8 cellular contexts compared by ENCODE assay signal in the genomic region with DNA sequence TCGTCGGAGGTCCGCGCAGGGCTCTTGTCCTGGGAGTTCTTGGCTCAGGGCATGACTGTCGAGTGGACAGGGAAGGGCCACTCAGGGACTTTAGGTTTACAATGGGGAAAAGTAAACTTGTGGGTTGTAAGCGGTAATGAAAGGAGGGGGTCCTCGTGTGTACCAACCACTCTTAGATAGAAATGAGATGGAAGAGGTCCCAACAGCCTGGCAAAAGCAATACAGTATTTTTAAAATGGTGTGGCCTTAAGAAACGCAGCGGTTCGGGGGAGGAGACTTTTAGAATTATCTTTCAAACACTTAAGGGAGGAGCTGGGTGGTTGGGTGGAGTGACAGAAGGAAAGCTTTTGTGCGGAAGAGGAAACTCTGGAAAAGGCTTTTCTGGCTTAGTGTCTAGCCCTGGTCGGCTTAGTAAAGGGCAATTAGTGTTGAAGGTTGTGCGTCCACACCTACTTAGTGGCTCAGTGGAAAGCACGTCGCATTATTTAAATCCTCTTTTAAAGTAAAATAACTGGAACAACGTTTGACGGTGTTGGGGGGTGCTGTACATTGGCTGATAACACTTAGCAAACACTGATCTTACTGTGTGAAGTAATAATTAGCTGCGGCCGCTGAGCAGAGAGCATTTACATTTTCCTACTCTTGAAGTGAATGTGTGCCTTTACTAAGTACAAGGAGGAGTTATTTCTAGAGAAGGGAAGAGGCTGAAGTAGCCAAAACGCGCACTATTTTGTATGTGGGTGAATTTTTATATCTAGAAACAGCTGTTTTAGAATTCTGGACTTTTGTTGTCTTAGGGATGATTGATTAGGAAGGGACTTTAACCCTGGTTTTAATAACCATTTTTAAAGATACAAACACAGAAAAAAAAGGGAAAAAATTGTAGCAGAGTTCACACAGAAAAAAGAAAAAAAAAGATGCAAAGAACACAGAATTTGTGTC.
DNase-seq lines count a peak whose midpoint lies in the region; ATAC-seq lines count a peak whose summit lies in the region.

No MANE protein-coding gene starts in this region.

- ATAC-seq in GM18873 (IDR thresholded peaks at IDR 0.05; ENCODE audit: low FRiP score, unreplicated experiment) (peak; percentile 43), HG03139 (IDR thresholded peaks at IDR 0.05; ENCODE audit: unreplicated experiment) (peak; percentile 41)
- peak; percentile 60 for ATAC-seq in stimulated activated naive CD8-positive, alpha-beta T cell treated with anti-CD3 and anti-CD28 coated beads, Interleukin-15, amount 100 ng/mL, for 72 hours

- peaks cover 27% of the 10 kb centered on the region for H3K4me1 ChIP-seq in effector memory CD4-positive, alpha-beta T cell (ENCODE audit: control insufficient read depth, insufficient read depth, low read length, poor library complexity, severe bottlenecking)

- H3K27ac Mint-ChIP-seq in stimulated activated naive CD8-positive, alpha-beta T cell treated with anti-CD3 and anti-CD28 coated beads, Interleukin-15, amount 100 ng/mL, for 72 hours: peak overlapping the region; percentile 98

- H3K27me3 Mint-ChIP-seq in stimulated activated naive CD8-positive, alpha-beta T cell treated with anti-CD3 and anti-CD28 coated beads, Interleukin-15, amount 100 ng/mL, for 72 hours: no peaks in the 10 kb centered on the region

- H3K27me3 ChIP-seq in effector memory CD4-positive, alpha-beta T cell (replicated peaks; ENCODE audit: control insufficient read depth, insufficient read depth, low read length, poor library complexity, severe bottlenecking): no peaks in the 10 kb centered on the region

- peak in 11 of 14 donors; percentile 48 to 80 (median 67) for DNase-seq in C1 segment of cervical spinal cord (lab: John Stamatoyannopoulos, UW)
- peak; percentile 39 for DNase-seq in NCI-H345 (lab: John Stamatoyannopoulos, UW)
- DNase-seq in activated CD4-positive, CD25-positive, alpha-beta regulatory T cell treated with anti-CD3 and anti-CD28 coated beads, Interleukin-2, amount 50 U/mL, for 72 hours: peak; percentile 41
- peak; percentile 17 to 38 (median 34) for DNase-seq in effector memory CD4-positive, alpha-beta T cell
- peak; percentile 84 for DNase-seq in medulla oblongata (ENCODE audit: extremely low spot score)
- DNase-seq in stimulated activated naive CD8-positive, alpha-beta T cell treated with anti-CD3 and anti-CD28 coated beads, Interleukin-15, amount 100 ng/mL, for 72 hours: peak; percentile 33 to 39

- H3K9me3 Mint-ChIP-seq in stimulated activated naive CD8-positive, alpha-beta T cell treated with anti-CD3 and anti-CD28 coated beads, Interleukin-15, amount 100 ng/mL, for 72 hours: no peaks in the 10 kb centered on the region

- H3K4me3 Mint-ChIP-seq in stimulated activated naive CD8-positive, alpha-beta T cell treated with anti-CD3 and anti-CD28 coated beads, Interleukin-15, amount 100 ng/mL, for 72 hours: peak overlapping the region; percentile 87 to 99

- H3K4me3 ChIP-seq in effector memory CD4-positive, alpha-beta T cell (ENCODE audit: insufficient read depth, low read depth, low read length, poor library complexity, severe bottlenecking): peak overlapping the region; percentile 100

- H3K9me3 ChIP-seq in effector memory CD4-positive, alpha-beta T cell (ENCODE audit: control insufficient read depth, low read length): no peaks in the 10 kb centered on the region

- H3K27ac ChIP-seq in effector memory CD4-positive, alpha-beta T cell (ENCODE audit: insufficient read depth, low read length, poor library complexity, severe bottlenecking): peak overlapping the region; percentile 98

- peaks cover 51% of the 10 kb centered on the region for H3K4me1 Mint-ChIP-seq in stimulated activated naive CD8-positive, alpha-beta T cell treated with anti-CD3 and anti-CD28 coated beads, Interleukin-15, amount 100 ng/mL, for 72 hours

- no peaks in the 10 kb centered on the region for H3K36me3 ChIP-seq in effector memory CD4-positive, alpha-beta T cell (ENCODE audit: control insufficient read depth, insufficient read depth, low read length)

Comparison
In these comparisons a context has a peak if more than half of its experiments do, and no peak if none do; other contexts are left out.
1. Peak in every context shown above with its lines: DNase-seq, ATAC-seq, H3K4me3 ChIP-seq and H3K27ac ChIP-seq.
2. DNase-seq: peak in every context shown above with its lines; median percentile 84 in medulla oblongata; 67 in C1 segment of cervical spinal cord; 41 in activated CD4-positive, CD25-positive, alpha-beta regulatory T cell treated with anti-CD3 and anti-CD28 coated beads, Interleukin-2, amount 50 U/mL, for 72 hours; 39 in NCI-H345; 36 in stimulated activated naive CD8-positive, alpha-beta T cell treated with anti-CD3 and anti-CD28 coated beads, Interleukin-15, amount 100 ng/mL, for 72 hours; 34 in effector memory CD4-positive, alpha-beta T cell.